In genomic region chr13:44651724-44652123, GRCh38 we compare ENCODE assay signal across 1 cellular context.
TF ChIP-seq lines count a peak whose summit lies in the region.

No MANE protein-coding gene starts in this region.

TF ChIP-seq in H1, 55 proteins besides CTCF, POLR2A, EP300 and RAD21:
- TF ChIP-seq MAFK (IDR thresholded peaks at IDR 0.05; ENCODE audit: low read depth, low read length), result no peak
- no peak for TF ChIP-seq E2F6 (IDR thresholded peaks at IDR 0.05)
- no peak for TF ChIP-seq EGR1 (IDR thresholded peaks at IDR 0.05; ENCODE audit: borderline replicate concordance, low read depth, low read length)
- no peak for TF ChIP-seq SIRT6 (IDR thresholded peaks at IDR 0.05; ENCODE audit: low read length)
- TF ChIP-seq CBX5 (IDR thresholded peaks at IDR 0.05; ENCODE audit: low read depth, low read length), result no peak
- no peak for TF ChIP-seq CHD7 (IDR thresholded peaks at IDR 0.05; ENCODE audit: insufficient replicate concordance, low read length)
- no peak for TF ChIP-seq SP2 (IDR thresholded peaks at IDR 0.05; ENCODE audit: low read length)
- no peak for TF ChIP-seq ATF2 (IDR thresholded peaks at IDR 0.05; ENCODE audit: low read length)
- no peak for TF ChIP-seq POLR2AphosphoS5 (IDR thresholded peaks at IDR 0.05; ENCODE audit: low read depth, low read length)
- TF ChIP-seq ASH2L (IDR thresholded peaks at IDR 0.05; ENCODE audit: low read length), result no peak
- no peak for TF ChIP-seq EZH2 (IDR thresholded peaks at IDR 0.05; ENCODE audit: low read depth, low read length, severe bottlenecking)
- no peak for TF ChIP-seq ZNF274 (IDR thresholded peaks at IDR 0.05; ENCODE audit: borderline replicate concordance, extremely low read depth, low read length)
